ENCODE assay signal across 2 cellular contexts in genomic region chr12:6820171-6820570, GRCh38.
TF ChIP-seq lines count a peak whose summit lies in the region.

No MANE protein-coding gene starts in this region.

TF ChIP-seq in SK-N-SH, 30 proteins besides CTCF, POLR2A, EP300 and RAD21:
- TF ChIP-seq PBX3 (IDR thresholded peaks at IDR 0.05) (no peak), NRF1 (IDR thresholded peaks at IDR 0.05; ENCODE audit: low read depth, low read length) (no peak), MAX (IDR thresholded peaks at IDR 0.05; ENCODE audit: low read depth) (no peak), RXRA (IDR thresholded peaks at IDR 0.05; ENCODE audit: borderline replicate concordance, low read depth) (no peak), YY1 (IDR thresholded peaks at IDR 0.05; ENCODE audit: low read depth) (no peak), JUND (IDR thresholded peaks at IDR 0.05) (no peak), ZBTB33 (IDR thresholded peaks at IDR 0.05; ENCODE audit: borderline replicate concordance, low read depth) (no peak), RCOR1 (IDR thresholded peaks at IDR 0.05; ENCODE audit: low read length) (no peak), SMC3 (IDR thresholded peaks at IDR 0.05; ENCODE audit: low read depth, low read length) (no peak), SIN3A (IDR thresholded peaks at IDR 0.05; ENCODE audit: borderline replicate concordance, low read depth, low read length) (no peak), USF2 (IDR thresholded peaks at IDR 0.05; ENCODE audit: borderline replicate concordance, low read depth, low read length) (no peak), TCF12 (IDR thresholded peaks at IDR 0.05) (no peak), RFX5 (IDR thresholded peaks at IDR 0.05; ENCODE audit: low read length) (no peak), FOXM1 (IDR thresholded peaks at IDR 0.05; ENCODE audit: low read depth) (no peak), FOSL2 (IDR thresholded peaks at IDR 0.05; ENCODE audit: borderline replicate concordance, low read depth) (no peak), ELF1 (IDR thresholded peaks at IDR 0.05) (no peak)
TF ChIP-seq in SK-N-SH: peak in this region for 0.

TF ChIP-seq in SK-N-SH treated with all-trans-retinoic acid at 6 μM for 48 hours, 23 proteins besides CTCF, POLR2A, EP300 and RAD21:
- TF ChIP-seq OSR1 (CRISPR knock-in tag; IDR thresholded peaks at IDR 0.05) (no peak), ZFP3 (CRISPR knock-in tag; IDR thresholded peaks at IDR 0.05) (no peak), CSDC2 (CRISPR knock-in tag; IDR thresholded peaks at IDR 0.05) (no peak), ISL1 (CRISPR knock-in tag; IDR thresholded peaks at IDR 0.05) (no peak), ZC3H10 (CRISPR knock-in tag; IDR thresholded peaks at IDR 0.05) (no peak), ESRRG (CRISPR knock-in tag; IDR thresholded peaks at IDR 0.05) (no peak), POU6F1 (CRISPR knock-in tag; IDR thresholded peaks at IDR 0.05; ENCODE audit: borderline replicate concordance, low read depth) (no peak), GLIS3 (CRISPR knock-in tag; IDR thresholded peaks at IDR 0.05) (no peak), TOX (CRISPR knock-in tag; IDR thresholded peaks at IDR 0.05; ENCODE audit: borderline replicate concordance) (no peak), RARB (CRISPR knock-in tag; IDR thresholded peaks at IDR 0.05) (no peak), PATZ1 (CRISPR knock-in tag; IDR thresholded peaks at IDR 0.05; ENCODE audit: borderline replicate concordance) (no peak), PPARA (CRISPR knock-in tag; IDR thresholded peaks at IDR 0.05; ENCODE audit: borderline replicate concordance) (no peak), CREB5 (CRISPR knock-in tag; IDR thresholded peaks at IDR 0.05; ENCODE audit: low read depth) (no peak), ZNF8 (CRISPR knock-in tag; IDR thresholded peaks at IDR 0.05) (no peak), SNAI2 (CRISPR knock-in tag; IDR thresholded peaks at IDR 0.05) (no peak), ZFP30 (CRISPR knock-in tag; IDR thresholded peaks at IDR 0.05) (no peak), CSRNP3 (CRISPR knock-in tag; IDR thresholded peaks at IDR 0.05) (no peak), TCF4 (CRISPR knock-in tag; IDR thresholded peaks at IDR 0.05; ENCODE audit: borderline replicate concordance) (no peak), BACH2 (CRISPR knock-in tag; IDR thresholded peaks at IDR 0.05; ENCODE audit: borderline replicate concordance) (no peak)
